ENCODE assay signal across 13 cellular contexts in the genomic region with DNA sequence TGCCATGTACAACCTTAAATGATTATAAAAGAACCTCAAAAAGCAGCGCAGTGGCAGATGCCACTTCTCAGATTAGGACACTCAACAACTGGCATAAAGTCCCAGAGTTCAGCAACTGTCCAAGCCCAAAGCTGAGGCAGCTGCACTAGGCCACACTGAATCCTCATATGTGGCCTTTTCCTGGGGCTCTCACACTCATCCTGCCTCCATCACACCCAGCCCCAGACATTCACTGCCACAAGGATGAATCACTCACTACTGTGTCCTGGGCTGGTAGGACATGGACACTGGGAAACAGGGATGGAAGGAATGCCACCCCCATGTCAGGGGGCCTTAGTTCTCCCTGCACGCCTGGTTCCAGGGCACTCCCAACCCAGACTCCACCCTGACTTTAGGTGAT.
"Had no signal": no experiment of that assay in that cellular context is flagged by ENCODE, and none has a peak within 500 bp of the region (broad histone marks: within the 10 kb centered on the region; RNA-seq: fewer than 3 reads in every experiment).

No MANE protein-coding gene starts in this region.

- H3K36me3 ChIP-seq: gastrocnemius medialis, heart left ventricle, right atrium auricular region, suprapubic skin had no signal

- FAIRE-seq: astrocyte, bronchial epithelial cell had no signal

- ATAC-seq: activated CD4-positive, CD25-positive, alpha-beta regulatory T cell treated with anti-CD3 and anti-CD28 coated beads, Interleukin-2, amount 50 U/mL, for 24 hours; activated naive CD8-positive, alpha-beta T cell treated with anti-CD3 and anti-CD28 coated beads, Interleukin-2, amount 50 U/mL, for 24 hours; gastrocnemius medialis; heart left ventricle; naive thymus-derived CD8-positive, alpha-beta T cell had no signal

- H3K9me3 ChIP-seq: gastrocnemius medialis, heart left ventricle, right atrium auricular region, suprapubic skin had no signal

- H3K27me3 ChIP-seq: gastrocnemius medialis, heart left ventricle, right atrium auricular region, suprapubic skin had no signal

- DNase-seq: activated CD4-positive, alpha-beta T cell treated with anti-CD3 and anti-CD28 coated beads, Interleukin-2, amount 50 U/mL, for 1 hour; activated naive CD4-positive, alpha-beta T cell treated with Interleukin-2 at 50 U/mL for 16 hours; activated naive CD8-positive, alpha-beta T cell treated with anti-CD3 and anti-CD28 coated beads, Interleukin-2, amount 50 U/mL, for 24 hours; gastrocnemius medialis; heart left ventricle; naive thymus-derived CD8-positive, alpha-beta T cell had no signal

- H3K4me3 ChIP-seq: gastrocnemius medialis, heart left ventricle, right atrium auricular region, skin epidermis, suprapubic skin had no signal

- H3K27ac ChIP-seq: epithelial cell of prostate, heart left ventricle, right atrium auricular region, skin epidermis, suprapubic skin had no signal
